Comparison of ENCODE assay signal across 6 cellular contexts in the genomic region with DNA sequence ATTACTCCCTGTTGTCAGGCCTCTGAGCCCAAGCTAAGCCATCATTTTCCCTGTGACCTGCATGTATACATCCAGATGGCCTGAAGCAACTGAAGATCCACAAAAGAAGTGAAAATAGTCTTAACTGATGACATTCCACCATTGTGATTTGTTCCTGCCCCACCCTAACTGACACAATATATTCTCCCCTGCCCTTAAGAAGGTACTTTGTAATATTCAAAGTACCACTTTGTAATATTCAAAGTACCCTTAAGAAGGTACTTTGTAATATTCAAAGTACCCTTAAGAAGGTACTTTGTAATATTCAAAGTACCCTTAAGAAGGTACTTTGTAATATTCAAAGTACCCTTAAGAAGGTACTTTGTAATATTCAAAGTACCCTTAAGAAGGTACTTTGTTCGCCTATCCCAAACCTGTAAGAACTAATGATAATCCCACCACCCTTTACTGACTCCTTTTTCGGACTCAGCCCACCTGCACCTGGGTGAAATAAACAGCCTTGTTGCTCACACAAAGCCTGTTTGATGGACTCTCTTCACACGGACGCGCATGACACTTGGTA. TPM values are rescaled to one million over a fixed set of nuclear protein-coding genes. Genes with fewer than 3 reads are reported as not detected.
"Had no signal": no experiment of that assay in that cellular context is flagged by ENCODE, and none has a peak within 500 bp of the region (broad histone marks: within the 10 kb centered on the region; RNA-seq: fewer than 3 reads in every experiment).

No MANE protein-coding gene starts in this region.

RNA-seq across cellular contexts. Expression of gene PTGDR2, which starts 31.9 kb away (rescaled TPM):
- total RNA-seq: HT1080 had no signal

RNA-seq across cellular contexts. Expression of gene MS4A10, which starts 38.7 kb away (rescaled TPM):
- total RNA-seq: HepG2, HT-29, HT1080, IMR-90, K562 had no signal
- polyA plus RNA-seq: HepG2, IgD-negative memory B cell, IMR-90, K562 had no signal

RNA-seq across cellular contexts. Expression of gene ZP1, which starts 43.5 kb away (rescaled TPM):
- total RNA-seq: HepG2, HT-29, K562 had no signal
- polyA plus RNA-seq: IgD-negative memory B cell had no signal
